ENCODE assay signal across 8 cellular contexts in genomic region chr1:155173478-155174333, GRCh38. TPM values are rescaled to one million over a fixed set of nuclear protein-coding genes. Genes with fewer than 3 reads are reported as not detected.
A peak's percentile ranks its signal among the peaks of the same experiment; 100 is the strongest.
DNase-seq lines count a peak whose midpoint lies in the region; ATAC-seq and TF ChIP-seq lines count a peak whose summit lies in the region.

A gene with protein sequence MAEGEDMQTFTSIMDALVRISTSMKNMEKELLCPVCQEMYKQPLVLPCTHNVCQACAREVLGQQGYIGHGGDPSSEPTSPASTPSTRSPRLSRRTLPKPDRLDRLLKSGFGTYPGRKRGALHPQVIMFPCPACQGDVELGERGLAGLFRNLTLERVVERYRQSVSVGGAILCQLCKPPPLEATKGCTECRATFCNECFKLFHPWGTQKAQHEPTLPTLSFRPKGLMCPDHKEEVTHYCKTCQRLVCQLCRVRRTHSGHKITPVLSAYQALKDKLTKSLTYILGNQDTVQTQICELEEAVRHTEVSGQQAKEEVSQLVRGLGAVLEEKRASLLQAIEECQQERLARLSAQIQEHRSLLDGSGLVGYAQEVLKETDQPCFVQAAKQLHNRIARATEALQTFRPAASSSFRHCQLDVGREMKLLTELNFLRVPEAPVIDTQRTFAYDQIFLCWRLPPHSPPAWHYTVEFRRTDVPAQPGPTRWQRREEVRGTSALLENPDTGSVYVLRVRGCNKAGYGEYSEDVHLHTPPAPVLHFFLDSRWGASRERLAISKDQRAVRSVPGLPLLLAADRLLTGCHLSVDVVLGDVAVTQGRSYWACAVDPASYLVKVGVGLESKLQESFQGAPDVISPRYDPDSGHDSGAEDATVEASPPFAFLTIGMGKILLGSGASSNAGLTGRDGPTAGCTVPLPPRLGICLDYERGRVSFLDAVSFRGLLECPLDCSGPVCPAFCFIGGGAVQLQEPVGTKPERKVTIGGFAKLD (plus strand): TSS chr1:155173849. CDS start chr1:155173967, 118 bp downstream.

- H3K4me1 ChIP-seq in PC-3 (ENCODE audit: insufficient read depth, low read length) (peaks cover 29% of the 10 kb centered on the region), urinary bladder (ENCODE audit: insufficient read depth) (no peaks in the 10 kb centered on the region)

- peak within 1 kb of the TSS; percentile 89 for H3K4me2 ChIP-seq in PC-3 (ENCODE audit: low read length)

- H3K9me3 ChIP-seq in CD4-positive, alpha-beta T cell (ENCODE audit: control insufficient read depth, low read length): no peaks in the 10 kb centered on the region
- H3K9me3 ChIP-seq in PC-3 (ENCODE audit: low read length): no peaks in the 10 kb centered on the region

- H3K36me3 ChIP-seq in PC-3 (ENCODE audit: low read depth, low read length) (peaks cover 8% of the 10 kb centered on the region; the same call in 1 of the 2 replicates), urinary bladder (ENCODE audit: insufficient read depth) (no peaks in the 10 kb centered on the region)

- H3K4me3 Mint-ChIP-seq in CD4-positive, alpha-beta T cell: peak within 1 kb of the TSS; percentile 100
- H3K4me3 Mint-ChIP-seq in activated naive CD4-positive, alpha-beta T cell treated with anti-CD3 and anti-CD28 coated beads for 36 hours: peak within 1 kb of the TSS; percentile 93
- peak within 1 kb of the TSS; percentile 97 for H3K4me3 Mint-ChIP-seq in osteocyte (ENCODE audit: unreplicated experiment)

- peak in 9 of 10 experiments; percentile 33 to 66 (median 52) for DNase-seq in CD4-positive, alpha-beta T cell
- DNase-seq in HL-60 (ENCODE audit: low read depth in 1 of 2, low spot score in 1 of 2): peak in 1 of 2 experiments; percentile 34
- peak; percentile 54 for DNase-seq in PC-3
- DNase-seq in activated naive CD4-positive, alpha-beta T cell treated with anti-CD3 and anti-CD28 coated beads for 36 hours: peak; percentile 69
- DNase-seq in germinal center (ENCODE audit: low spot score): peak; percentile 73
- peak; percentile 86 for DNase-seq in osteocyte (ENCODE audit: extremely low spot score, unreplicated experiment)

- H3K4me1 Mint-ChIP-seq in CD4-positive, alpha-beta T cell (ENCODE audit: low read depth): peaks cover 52% of the 10 kb centered on the region
- peaks cover 45% of the 10 kb centered on the region for H3K4me1 Mint-ChIP-seq in activated naive CD4-positive, alpha-beta T cell treated with anti-CD3 and anti-CD28 coated beads for 36 hours (ENCODE audit: low read depth)
- peaks cover 34% of the 10 kb centered on the region for H3K4me1 Mint-ChIP-seq in osteocyte (ENCODE audit: unreplicated experiment)

- TF ChIP-seq CTCF in CD4-positive, alpha-beta T cell (IDR thresholded peaks at IDR 0.05): peak; percentile 1
- TF ChIP-seq CTCF in HL-60 (IDR thresholded peaks at IDR 0.05; ENCODE audit: insufficient read depth, low read length) (no peak), PC-3 (conservative IDR thresholded peaks at IDR 0.05; ENCODE audit: low read depth, low read length) (peak; percentile 41; the same call in 1 of the 2 replicates), osteocyte (IDR thresholded peaks at IDR 0.05) (peak; percentile 27)

- peaks cover 20% of the 10 kb centered on the region for H3K79me2 ChIP-seq in PC-3 (ENCODE audit: low read length)

- peak within 1 kb of the TSS; percentile 89 for H3K27ac ChIP-seq in CD4-positive, alpha-beta T cell (ENCODE audit: low read depth, low read length)
- H3K27ac ChIP-seq in HL-60 (replicated peaks) (peak within 1 kb of the TSS; percentile 93), PC-3 (ENCODE audit: low read length) (peak within 1 kb of the TSS; percentile 62), urinary bladder (ENCODE audit: low read depth) (peak within 1 kb of the TSS; percentile 78)

- no peaks in the 10 kb centered on the region for H3K9me3 Mint-ChIP-seq in CD4-positive, alpha-beta T cell
- no peaks in the 10 kb centered on the region for H3K9me3 Mint-ChIP-seq in activated naive CD4-positive, alpha-beta T cell treated with anti-CD3 and anti-CD28 coated beads for 36 hours
- H3K9me3 Mint-ChIP-seq in osteocyte (ENCODE audit: unreplicated experiment): no peaks in the 10 kb centered on the region

- no peaks in the 10 kb centered on the region for H3K27me3 Mint-ChIP-seq in CD4-positive, alpha-beta T cell
- no peaks in the 10 kb centered on the region for H3K27me3 Mint-ChIP-seq in activated naive CD4-positive, alpha-beta T cell treated with anti-CD3 and anti-CD28 coated beads for 36 hours (ENCODE audit: low read depth)
- H3K27me3 Mint-ChIP-seq in osteocyte (ENCODE audit: unreplicated experiment): no peaks in the 10 kb centered on the region

- intact Hi-C loops in CD4-positive, alpha-beta T cell (cut with DNase I, micrococcal nuclease): loop anchor here in 1 of 2 experiments (1.0 kb wide), 1 partner anchor 33 kb away; the partner anchor contains the start of gene DPM3
- intact Hi-C loops in PC-3 (cut with micrococcal nuclease): no loop called here
- intact Hi-C loops in activated naive CD4-positive, alpha-beta T cell treated with anti-CD3 and anti-CD28 coated beads for 36 hours (cut with micrococcal nuclease): loop anchor here (1.0 to 5.0 kb wide), 4 partner anchors 21 to 134 kb away; partner anchors contain the start of genes DPM3, FDPS and SLC50A1

- POLR2A ChIA-PET in CD4-positive, alpha-beta T cell (lab: Charles Lee): interaction anchor here (0.6 to 4.4 kb wide), 19 partner anchors 20 to 222 kb away, joined by 3 to 31 read pairs (median 5); partner anchors contain the start of genes ADAM15, CLK2, EFNA3 and SCAMP3
- POLR2A ChIA-PET in PC-3 (lab: Charles Lee; ENCODE audit: unreplicated experiment): interaction anchor here (0.6 to 1.2 kb wide), 3 partner anchors 20 to 39 kb away, joined by 4 to 8 read pairs (median 5); no protein-coding TSS in a partner anchor

- peak; percentile 12 for ATAC-seq in CD4-positive, alpha-beta T cell (ENCODE audit: poor library complexity)
- ATAC-seq in PC-3 (peak; percentile 25), GM18867 (IDR thresholded peaks at IDR 0.05; ENCODE audit: unreplicated experiment) (no peak)

- H3F3A ChIP-seq in PC-3 (ENCODE audit: low read length, unreplicated experiment): peaks cover 4% of the 10 kb centered on the region

- peak within 1 kb of the TSS; percentile 93 for H3K9ac ChIP-seq in PC-3 (ENCODE audit: low read length)

- H3K36me3 Mint-ChIP-seq in CD4-positive, alpha-beta T cell (ENCODE audit: low read depth): peaks cover 53% of the 10 kb centered on the region
- peaks cover 11% of the 10 kb centered on the region for H3K36me3 Mint-ChIP-seq in activated naive CD4-positive, alpha-beta T cell treated with anti-CD3 and anti-CD28 coated beads for 36 hours (ENCODE audit: low read depth)
- H3K36me3 Mint-ChIP-seq in osteocyte (ENCODE audit: unreplicated experiment): peaks cover 17% of the 10 kb centered on the region

- peak within 1 kb of the TSS; percentile 97 for H2AFZ ChIP-seq in PC-3 (ENCODE audit: low read length)

- CTCF ChIA-PET in CD4-positive, alpha-beta T cell (lab: Charles Lee): interaction anchor here (0.7 to 4.4 kb wide), 16 partner anchors 20 to 694 kb away, joined by 3 to 34 read pairs (median 6); partner anchors contain the start of genes PBXIP1 and THBS3
- CTCF ChIA-PET in PC-3 (lab: Charles Lee): interaction anchor here (0.5 to 1.9 kb wide), 15 partner anchors 18 to 1401 kb away, joined by 3 to 25 read pairs (median 6); partner anchors contain the start of genes ADAM15 and THBS3
- CTCF ChIA-PET in activated naive CD4-positive, alpha-beta T cell treated with anti-CD3 and anti-CD28 coated beads for 36 hours (lab: Charles Lee): interaction anchor here (0.7 to 12.0 kb wide), 31 partner anchors 9 to 156 kb away, joined by 3 to 234 read pairs (median 6); partner anchors contain the start of genes EFNA4, MTX1 and THBS3

- H3K27ac Mint-ChIP-seq in CD4-positive, alpha-beta T cell: peak within 1 kb of the TSS; percentile 95
- H3K27ac Mint-ChIP-seq in activated naive CD4-positive, alpha-beta T cell treated with anti-CD3 and anti-CD28 coated beads for 36 hours: peak within 1 kb of the TSS; percentile 97
- H3K27ac Mint-ChIP-seq in osteocyte (ENCODE audit: unreplicated experiment): peak within 1 kb of the TSS; percentile 97

- peak within 1 kb of the TSS; percentile 94 for H3K4me3 ChIP-seq in HL-60 (replicated peaks; ENCODE audit: insufficient read depth, low read length)
- H3K4me3 ChIP-seq in PC-3 (ENCODE audit: low read length): peak within 1 kb of the TSS; percentile 83
- H3K4me3 ChIP-seq in urinary bladder (ENCODE audit: low read depth, low read length): peak within 1 kb of the TSS; percentile 72

- no peaks in the 10 kb centered on the region for H3K9me2 ChIP-seq in PC-3 (replicated peaks; ENCODE audit: low read length)

- no peaks in the 10 kb centered on the region for H4K20me1 ChIP-seq in PC-3 (ENCODE audit: low read length)

- no peaks in the 10 kb centered on the region for H3K27me3 ChIP-seq in CD4-positive, alpha-beta T cell (ENCODE audit: control insufficient read depth, insufficient read depth, low read length)
- H3K27me3 ChIP-seq in HL-60 (ENCODE audit: insufficient read depth, poor library complexity, severe bottlenecking) (no peaks in the 10 kb centered on the region), PC-3 (ENCODE audit: low read length) (no peaks in the 10 kb centered on the region)

- no TSS peak for BruUV-seq in PC-3 (replicated peaks; lab: Mats Ljungman, UMichigan)

- WGBS in urinary bladder: 2% methylated on average over 38 of the region's 38 CpGs

RNA-seq across cellular contexts. Expression of the gene that starts here (rescaled TPM):
- 1 to 10 TPM; 2.9 to 3.0 TPM for total RNA-seq in CD4-positive, alpha-beta T cell
- total RNA-seq in PC-3 (2014; rRNA removed): 4.1 and 5.4 TPM in 2 replicates
- total RNA-seq in activated naive CD4-positive, alpha-beta T cell treated with anti-CD3 and anti-CD28 coated beads for 36 hours: 1 to 10 TPM; 3.2 to 3.6 TPM
- 6.1 and 7.7 TPM in 2 replicates for total RNA-seq in osteocyte
- 0.85 TPM for total RNA-seq in urinary bladder
- polyA plus RNA-seq in urinary bladder: 1.1 TPM
